In the genomic region with DNA sequence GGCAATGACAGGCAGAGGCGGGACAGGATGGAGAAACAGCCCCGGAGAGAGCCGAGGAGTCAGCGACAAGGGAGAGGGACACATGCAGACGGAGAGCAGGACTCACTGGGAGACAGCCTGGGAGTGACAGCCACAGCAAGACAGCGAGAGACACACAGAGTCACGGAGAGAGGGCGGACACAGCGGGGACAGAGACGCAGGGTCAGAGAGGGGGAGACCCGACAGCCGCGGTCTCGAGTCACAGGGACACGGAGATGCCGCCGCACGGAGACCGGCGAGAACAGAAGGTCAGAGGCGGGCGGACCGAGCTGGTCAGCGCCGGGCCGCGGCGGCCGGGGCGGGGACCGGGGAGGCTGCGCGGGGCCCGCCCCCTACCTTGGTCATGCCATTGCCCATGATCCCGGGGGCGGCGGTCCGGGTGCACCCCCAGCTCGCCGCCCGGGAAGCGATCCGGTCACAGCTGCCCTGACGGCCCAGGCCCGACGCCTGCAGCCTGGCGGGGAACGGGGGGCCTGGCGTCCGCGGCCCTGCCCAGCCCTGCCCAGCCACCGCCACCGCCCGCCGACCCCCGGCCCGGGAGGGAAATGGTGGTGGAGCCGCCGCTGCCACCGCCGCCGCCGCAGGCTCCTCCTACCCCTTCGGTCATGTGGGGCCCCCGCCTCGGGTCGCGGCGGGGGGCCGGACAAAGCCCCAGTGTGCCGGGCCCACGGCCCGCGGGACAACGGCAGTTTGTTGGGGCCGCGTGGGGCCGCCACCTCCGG, we compare ENCODE assay signal across 9 cellular contexts. TPM values are rescaled to one million over a fixed set of nuclear protein-coding genes. Genes with fewer than 3 reads are reported as not detected.
DNase-seq lines count a peak whose midpoint lies in the region; ATAC-seq, FAIRE-seq and TF ChIP-seq lines count a peak whose summit lies in the region.
"Had no signal": no experiment of that assay in that cellular context is flagged by ENCODE, and none has a peak within 500 bp of the region (broad histone marks: within the 10 kb centered on the region; RNA-seq: fewer than 3 reads in every experiment).

A gene with protein sequence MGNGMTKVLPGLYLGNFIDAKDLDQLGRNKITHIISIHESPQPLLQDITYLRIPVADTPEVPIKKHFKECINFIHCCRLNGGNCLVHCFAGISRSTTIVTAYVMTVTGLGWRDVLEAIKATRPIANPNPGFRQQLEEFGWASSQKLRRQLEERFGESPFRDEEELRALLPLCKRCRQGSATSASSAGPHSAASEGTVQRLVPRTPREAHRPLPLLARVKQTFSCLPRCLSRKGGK (minus strand): TSS at position 586 of the 761 bp plus-strand sequence. CDS start 190 bp downstream, at position 396.
A gene with protein sequence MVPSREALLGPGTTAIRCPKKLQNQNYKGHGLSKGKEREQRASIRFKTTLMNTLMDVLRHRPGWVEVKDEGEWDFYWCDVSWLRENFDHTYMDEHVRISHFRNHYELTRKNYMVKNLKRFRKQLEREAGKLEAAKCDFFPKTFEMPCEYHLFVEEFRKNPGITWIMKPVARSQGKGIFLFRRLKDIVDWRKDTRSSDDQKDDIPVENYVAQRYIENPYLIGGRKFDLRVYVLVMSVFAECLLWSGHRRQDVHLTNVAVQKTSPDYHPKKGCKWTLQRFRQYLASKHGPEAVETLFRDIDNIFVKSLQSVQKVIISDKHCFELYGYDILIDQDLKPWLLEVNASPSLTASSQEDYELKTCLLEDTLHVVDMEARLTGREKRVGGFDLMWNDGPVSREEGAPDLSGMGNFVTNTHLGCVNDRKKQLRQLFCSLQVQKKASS (plus strand): TSS at position 693 of the 761 bp plus-strand sequence. CDS start 493 bp downstream, outside the sequence.

- H3K4me3 ChIP-seq in K562: 0 out of 2 replicates have a peak within 1 kb of the TSS, but pooled peaks have one; percentile 8
- H3K4me3 ChIP-seq in gastrocnemius medialis: peak within 1 kb of the TSS; percentile 49 to 69 (median 58)

- no TSS peak for BruUV-seq in K562 (replicated peaks; lab: Mats Ljungman, UMichigan)

- H3K79me2 ChIP-seq in K562 (ENCODE audit: control insufficient read depth, insufficient read depth, low read length): no peaks in the 10 kb centered on the region

- peak; percentile 12 for DNase-seq in DMS53 treated with DMSO at 0.1 percent for 48 hours (lab: John Stamatoyannopoulos, UW; ENCODE audit: unreplicated experiment)
- DNase-seq in KBM-7: peak; percentile 28
- peak in 2 of 4 experiments; percentile 65 to 67 for DNase-seq in K562 (ENCODE audit: extremely low read depth in 1 of 4, low spot score in 3 of 4)
- peak; percentile 73 for DNase-seq in iPS-NIHi11 (ENCODE audit: low spot score)
- no peak for DNase-seq in gastrocnemius medialis
- DNase-seq in NCI-H446 (lab: John Stamatoyannopoulos, UW): no peak
- DNase-seq in UCSD-AML1 (lab: John Stamatoyannopoulos, UW; ENCODE audit: unreplicated experiment): no peak
- DNase-seq in GM12891 (ENCODE audit: insufficient read length, low spot score): no peak

- no peaks in the 10 kb centered on the region for H3K36me3 ChIP-seq in K562 (ENCODE audit: control insufficient read depth, insufficient read depth, low read length)
- no peaks in the 10 kb centered on the region for H3K36me3 ChIP-seq in gastrocnemius medialis

- TF ChIP-seq EP300 in K562 (IDR thresholded peaks at IDR 0.05; ENCODE audit: low read length): no peak

- H3K4me1 ChIP-seq in K562 (replicated peaks in 1 of 2; ENCODE audit: control insufficient read depth in 2 of 2, insufficient read depth in 2 of 2, low read length in 2 of 2) (peaks cover 0 to 11% of the 10 kb centered on the region in 2 experiments; a peak in 2 of 5 replicates), gastrocnemius medialis (peaks cover 5 to 7% of the 10 kb centered on the region in 2 donors)

- no peaks in the 10 kb centered on the region for H3K9me3 ChIP-seq in K562 (replicated peaks; ENCODE audit: control insufficient read depth, insufficient read depth, low read depth, low read length)
- H3K9me3 ChIP-seq in gastrocnemius medialis: no peaks in the 10 kb centered on the region

- peaks cover 12% of the 10 kb centered on the region for H4K20me1 ChIP-seq in K562 (replicated peaks; ENCODE audit: control insufficient read depth, insufficient read depth, low read length)

- no peak for TF ChIP-seq RAD21 in K562 (CRISPR knock-in tag; conservative IDR thresholded peaks at IDR 0.05 in 1 of 2, IDR thresholded peaks at IDR 0.05 in 1 of 2)

- peak within 1 kb of the TSS in 1 of 2 experiments; percentile 77; a peak in 3 of 4 replicates for H3K9ac ChIP-seq in K562 (ENCODE audit: insufficient read depth in 1 of 2, low read depth in 2 of 2, low read length in 2 of 2)

- H3K4me2 ChIP-seq in K562 (ENCODE audit: insufficient read depth, low read length): peak within 1 kb of the TSS; percentile 52; the same call in 1 of the 2 replicates

- CTCF ChIA-PET in K562 (lab: Yijun Ruan, JAX; ENCODE audit: low intra/inter-chr PET ratio): interaction anchor here (0.7 kb wide), 1 partner anchor 17 kb away, joined by 3 read pairs; no protein-coding TSS in a partner anchor

- WGBS in K562 (ENCODE audit: insufficient coverage, low coverage, missing lambda C conversion rate): 2% methylated on average over 31 of the region's 79 CpGs

- POLR2A ChIA-PET in K562 (lab: Yijun Ruan, JAX): no interaction called here

- no peak for TF ChIP-seq POLR2A in K562 (conservative IDR thresholded peaks at IDR 0.05)
- no peak for TF ChIP-seq POLR2A in gastrocnemius medialis (IDR thresholded peaks at IDR 0.05)
- TF ChIP-seq POLR2A in GM12891 (IDR thresholded peaks at IDR 0.05; ENCODE audit: low read depth, low read length): no peak

- intact Hi-C loops in K562 (cut with micrococcal nuclease): no loop called here
- intact Hi-C loops in gastrocnemius medialis (cut with DNase I; ENCODE audit: low total_unique reads): no loop called here

- no peaks in the 10 kb centered on the region for H3K9me1 ChIP-seq in K562 (ENCODE audit: control insufficient read depth, insufficient read depth, low read length)

- H3K27ac ChIP-seq in K562 (ENCODE audit: extremely low read depth, low read depth, low read length) (no peak within 1 kb of the TSS), gastrocnemius medialis (no peak within 1 kb of the TSS)

- H2AFZ ChIP-seq in K562 (ENCODE audit: low read depth, low read length): peak within 1 kb of the TSS; percentile 66; the same call in 1 of the 2 replicates

- TF ChIP-seq CTCF in K562 (IDR thresholded peaks at IDR 0.05 in 2 of 3, conservative IDR thresholded peaks at IDR 0.05 in 1 of 3; ENCODE audit: insufficient read depth in 2 of 3, low read depth in 1 of 3, low read length in 3 of 3): no peak
- TF ChIP-seq CTCF in gastrocnemius medialis (IDR thresholded peaks at IDR 0.05 in 4 of 5, conservative IDR thresholded peaks at IDR 0.05 in 1 of 5): no peak

- H3K27me3 ChIP-seq in K562 (ENCODE audit: control insufficient read depth in 2 of 2, insufficient read depth in 2 of 2, low read length in 2 of 2) (peaks cover 45 to 59% of the 10 kb centered on the region in 2 experiments), gastrocnemius medialis (peaks cover 22 to 29% (median 23%) of the 10 kb centered on the region in 3 donors)

- in situ Hi-C loops in KBM-7 (cut with MboI; ENCODE audit: low pct_unique_long_range_greater_than_20kb, low sequenced_read_pairs) (no loop called here), K562 (cut with MboI) (no loop called here), gastrocnemius medialis (cut with MboI; ENCODE audit: low sequenced_read_pairs in 4 of 4) (no loop called here)

- ATAC-seq in K562: peak; percentile 72
- peak; percentile 62 to 70 for ATAC-seq in gastrocnemius medialis

- FAIRE-seq in K562 (lab: Jason Lieb, UNC) (no peak), GM12891 (lab: Jason Lieb, UNC) (no peak)
- FAIRE-seq: TTC549 had no signal

RNA-seq across cellular contexts. Expression of the first gene that starts in this region (rescaled TPM):
- 0.53 TPM in 1 of 2 replicates, not detected in the other for total RNA-seq in K562 (2011; cell fraction: chromatin; rRNA removed; ENCODE audit: low replicate concordance)
- 0.33 and 0.39 TPM in 2 replicates for total RNA-seq in K562 (2011; cell fraction: nucleolus; rRNA removed)
- 0.29 and 0.84 TPM in 2 replicates for total RNA-seq in K562 (2011; cell fraction: nucleoplasm; rRNA removed)
- total RNA-seq in K562 (2014; rRNA removed) (not detected in 2 replicates), K562 (2014; rRNA removed; fragmentation: Illumina TruSeq; extraction: Trizol) (not detected in 2 replicates), K562 (2015; rRNA removed; fragmentation: Illumina TruSeq; extraction: Trizol) (not detected in 2 replicates), K562 (2021) (not detected in 2 replicates), gastrocnemius medialis (1 to 10 TPM in 1 of 4 donors, not detected in 3; 1.1 TPM)
- polyA plus RNA-seq in K562 (2011; rRNA removed) (not detected in 2 replicates), K562 (2014; fragmentation: Illumina TruSeq; extraction: Trizol) (not detected in 2 replicates), K562 (2014; fragmentation: Nextera tagmentation; extraction: Ambion mirVana) (not detected), K562 (2014; rRNA removed) (0.34 and 0.66 TPM in 2 replicates)
- polyA plus RNA-seq in K562 (2011; cell fraction: cytosol; rRNA removed): 0.09 and 0.16 TPM in 2 replicates
- 0.15 and 0.28 TPM in 2 replicates for polyA plus RNA-seq in K562 (2011; cell fraction: nucleus; rRNA removed)
- polyA plus RNA-seq in K562 (2012): 0.22 TPM in 1 of 2 replicates, not detected in the other
- not detected in 2 replicates for polyA minus RNA-seq in K562 (2011; rRNA and poly(A)+ RNA removed)
- not detected in 2 replicates for polyA minus RNA-seq in K562 (2011; cell fraction: cytosol; rRNA and poly(A)+ RNA removed)
- polyA minus RNA-seq in K562 (2011; cell fraction: nucleus; rRNA and poly(A)+ RNA removed): not detected in 2 replicates
- 0.80 TPM for polyA plus RNA-seq in GM12891 (2012; ENCODE audit: low read depth, missing spikeins)

RNA-seq across cellular contexts. Expression of the second gene that starts in this region (rescaled TPM):
- not detected in 2 replicates for total RNA-seq in K562 (2011; cell fraction: chromatin; rRNA removed; ENCODE audit: low replicate concordance)
- total RNA-seq in K562 (2011; cell fraction: nucleolus; rRNA removed): not detected in 2 replicates
- total RNA-seq in K562 (2011; cell fraction: nucleoplasm; rRNA removed): not detected in 2 replicates
- not detected in 2 replicates for total RNA-seq in K562 (2014; rRNA removed)
- total RNA-seq in K562 (2014; rRNA removed; fragmentation: Illumina TruSeq; extraction: Trizol): not detected in 2 replicates
- not detected in 2 replicates for total RNA-seq in K562 (2015; rRNA removed; fragmentation: Illumina TruSeq; extraction: Trizol)
- not detected in 2 replicates for total RNA-seq in K562 (2021)
- not detected in 2 replicates for polyA plus RNA-seq in K562 (2011; rRNA removed)
- polyA plus RNA-seq in K562 (2011; cell fraction: cytosol; rRNA removed): not detected in 2 replicates
- polyA plus RNA-seq in K562 (2011; cell fraction: nucleus; rRNA removed): not detected in 2 replicates
- not detected in 2 replicates for polyA plus RNA-seq in K562 (2012)
- polyA plus RNA-seq in K562 (2014; fragmentation: Illumina TruSeq; extraction: Trizol): not detected in 2 replicates
- polyA plus RNA-seq in K562 (2014; fragmentation: Nextera tagmentation; extraction: Ambion mirVana): under 1 TPM in 1 of 2 experiments, not detected in 1; 0.06 TPM
- polyA plus RNA-seq in K562 (2014; rRNA removed): 0.07 TPM in 1 of 2 replicates, not detected in the other
- not detected in 2 replicates for polyA minus RNA-seq in K562 (2011; rRNA and poly(A)+ RNA removed)
- polyA minus RNA-seq in K562 (2011; cell fraction: cytosol; rRNA and poly(A)+ RNA removed): not detected in 2 replicates
- not detected in 2 replicates for polyA minus RNA-seq in K562 (2011; cell fraction: nucleus; rRNA and poly(A)+ RNA removed)
- not detected for total RNA-seq in gastrocnemius medialis
- polyA plus RNA-seq in GM12891 (2012; ENCODE audit: low read depth, missing spikeins): 0.24 TPM

Comparison
In these comparisons a context has a peak if more than half of its experiments do, and no peak if none do; other contexts are left out.
1. Peak in ATAC-seq, H3K4me3 ChIP-seq and H3K4me2 ChIP-seq in K562; RNA of the genes that start here not detected or under 1 TPM.
2. DNase-seq: peak in DMS53 treated with DMSO at 0.1 percent for 48 hours (single experiment), KBM-7 (single experiment) and iPS-NIHi11 (single experiment); none in gastrocnemius medialis (0 of 2), NCI-H446 (0 of 2), UCSD-AML1 (single experiment) and GM12891 (single experiment).